1 cellular context compared by ENCODE assay signal in the genomic region with DNA sequence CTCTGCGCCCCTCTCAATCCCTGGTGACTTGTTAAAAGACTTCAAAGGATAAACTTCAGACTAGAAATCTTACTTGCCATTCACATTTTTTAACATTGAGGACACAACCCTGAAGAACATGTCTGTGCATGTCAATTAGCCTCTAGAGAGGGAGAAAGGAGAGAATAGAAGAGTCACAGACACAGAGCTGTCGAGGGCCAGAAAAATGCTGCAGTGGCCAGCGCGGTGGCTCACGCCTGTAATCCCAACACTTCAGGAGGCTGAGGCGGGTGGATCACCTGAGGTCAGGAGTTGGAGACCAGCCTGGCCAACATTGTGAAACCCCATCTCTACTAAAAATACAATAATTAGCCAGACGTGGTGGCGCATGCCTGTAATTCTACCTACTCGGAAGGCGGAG. TPM values are rescaled to one million over a fixed set of nuclear protein-coding genes. Genes with fewer than 3 reads are reported as not detected.
"Had no signal": no experiment of that assay in that cellular context is flagged by ENCODE, and none has a peak within 500 bp of the region (broad histone marks: within the 10 kb centered on the region; RNA-seq: fewer than 3 reads in every experiment).

No MANE protein-coding gene starts in this region.

RNA-seq across cellular contexts. Expression of gene PPM1J, which starts 48.0 kb away (rescaled TPM):
- polyA plus RNA-seq: naive thymus-derived CD4-positive, alpha-beta T cell had no signal
